Comparison of ENCODE assay signal across 22 cellular contexts in the genomic region with DNA sequence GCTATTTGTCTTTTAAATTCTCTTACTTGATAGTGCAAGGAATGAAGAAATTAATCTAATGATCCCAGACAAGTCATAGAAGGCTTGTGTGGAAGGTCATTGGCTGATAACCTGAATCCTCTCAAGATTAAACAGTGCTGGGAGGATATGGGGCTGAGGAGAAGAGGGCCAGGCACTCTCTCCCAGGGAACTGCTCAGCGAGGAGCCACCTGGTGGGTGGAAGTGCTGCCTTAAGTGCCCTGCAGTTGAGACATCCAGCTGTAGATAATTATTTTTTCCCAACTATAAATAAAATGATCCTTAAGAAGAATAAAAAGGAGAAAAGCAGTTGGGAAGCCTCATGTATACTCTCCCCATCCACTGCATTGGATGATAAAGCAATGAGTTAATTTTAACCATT. TPM values are rescaled to one million over a fixed set of nuclear protein-coding genes. Genes with fewer than 3 reads are reported as not detected.
DNase-seq lines count a peak whose midpoint lies in the region; ATAC-seq and TF ChIP-seq lines count a peak whose summit lies in the region.
"Had no signal": no experiment of that assay in that cellular context is flagged by ENCODE, and none has a peak within 500 bp of the region (broad histone marks: within the 10 kb centered on the region; RNA-seq: fewer than 3 reads in every experiment).

No MANE protein-coding gene starts in this region.

- DNase-seq in EH (ENCODE audit: low read depth), result peak; percentile 21
- DNase-seq in choroid plexus epithelial cell (ENCODE audit: low read depth), result peak; percentile 26
- DNase-seq in myocyte (ENCODE audit: low read depth), result peak; percentile 3
- DNase-seq in tibial nerve (ENCODE audit: low spot score in 2 of 2), result no peak
- DNase-seq in HuH-7.5 (ENCODE audit: low spot score), result no peak
- DNase-seq: activated CD8-positive, alpha-beta memory T cell treated with anti-CD3 and anti-CD28 coated beads for 24 hours; activated naive CD4-positive, alpha-beta T cell; activated T-cell treated with anti-CD3 and anti-CD28 coated beads, Interleukin-2, amount 50 U/mL, for 4 hours; caudate nucleus; dorsolateral prefrontal cortex; H7; NCI-H1694; NCI-H82; PC-9; small intestine; stimulated activated CD4-positive, alpha-beta T cell treated with anti-CD3 and anti-CD28 coated beads, Interleukin-2, amount 100 ng/mL, for 24 hours; T-cell had no signal

- no peak for ATAC-seq in HG02852 (IDR thresholded peaks at IDR 0.05; ENCODE audit: unreplicated experiment)
- ATAC-seq: activated T-cell treated with anti-CD3 and anti-CD28 coated beads, Interleukin-2, amount 50 U/mL, for 4 hours; K562; stimulated activated effector memory CD8-positive, alpha-beta T cell treated with anti-CD3 and anti-CD28 coated beads, Interleukin-12 subunit alpha, Interleukin-12 subunit beta, amount 100 ng/mL, for 72 hours; T-cell had no signal

- no peaks in the 10 kb centered on the region for H4K20me1 ChIP-seq in Loucy (ENCODE audit: insufficient read depth, low read length, poor library complexity, severe bottlenecking)

- H3K9ac ChIP-seq in Loucy (ENCODE audit: low read depth, low read length, poor library complexity, severe bottlenecking), result no peak overlapping the region

- H3K4me1 ChIP-seq in Loucy (ENCODE audit: insufficient read depth, low read length, poor library complexity, severe bottlenecking), result peaks cover 14% of the 10 kb centered on the region
- no peaks in the 10 kb centered on the region for H3K4me1 ChIP-seq in tibial nerve
- H3K4me1 ChIP-seq: vagina had no signal

- H3K9me3 ChIP-seq in Loucy (ENCODE audit: insufficient read depth, low read depth, low read length) (no peaks in the 10 kb centered on the region), tibial nerve (no peaks in the 10 kb centered on the region)
- H3K9me3 ChIP-seq: vagina had no signal

- H3K4me3 ChIP-seq in Loucy (ENCODE audit: low read length, poor library complexity, severe bottlenecking) (no peak overlapping the region), choroid plexus epithelial cell (ENCODE audit: low read depth, low read length) (no peak overlapping the region), tibial nerve (no peak overlapping the region)
- H3K4me3 ChIP-seq: dorsolateral prefrontal cortex, K562, PC-9, vagina had no signal

- 77 to 94% methylated on average over 1 of the region's 1 CpG for WGBS in tibial nerve, 2 donors

- H3F3A ChIP-seq in Loucy (ENCODE audit: low read depth), result no peaks in the 10 kb centered on the region

- H3K27ac ChIP-seq in tibial nerve, result no peak overlapping the region
- H3K27ac ChIP-seq: dorsolateral prefrontal cortex, PC-9, vagina had no signal

- TF ChIP-seq POLR2A in tibial nerve (IDR thresholded peaks at IDR 0.05), result no peak

- H3K36me3 ChIP-seq in Loucy (ENCODE audit: insufficient read depth, low read length), result no peaks in the 10 kb centered on the region
- H3K36me3 ChIP-seq in tibial nerve, result no peaks in the 10 kb centered on the region
- H3K36me3 ChIP-seq: vagina had no signal

- no peaks in the 10 kb centered on the region for H3K27me3 ChIP-seq in Loucy (ENCODE audit: insufficient read depth, low read length, poor library complexity, severe bottlenecking)
- no peaks in the 10 kb centered on the region for H3K27me3 ChIP-seq in tibial nerve
- H3K27me3 ChIP-seq: dorsolateral prefrontal cortex, vagina had no signal

- no peaks in the 10 kb centered on the region for H3K9me2 ChIP-seq in Loucy (replicated peaks; ENCODE audit: low read depth, low read length)

- peak overlapping the region; percentile 7 for H3K4me2 ChIP-seq in Loucy (ENCODE audit: low read depth, low read length, poor library complexity, severe bottlenecking)
- H3K4me2 ChIP-seq: PC-9 had no signal

- TF ChIP-seq CTCF in Loucy (conservative IDR thresholded peaks at IDR 0.05; ENCODE audit: low read length), result no peak; the same call in 1 of the 2 replicates
- peak; percentile 53 for TF ChIP-seq CTCF in choroid plexus epithelial cell (conservative IDR thresholded peaks at IDR 0.05; ENCODE audit: low read depth, low read length)
- no peak for TF ChIP-seq CTCF in tibial nerve (IDR thresholded peaks at IDR 0.05)

- TF ChIP-seq EP300 in tibial nerve (IDR thresholded peaks at IDR 0.05), result no peak

- no peaks in the 10 kb centered on the region for H3K79me2 ChIP-seq in Loucy (ENCODE audit: insufficient read depth, low read length)

- 0 out of 2 replicates have a peak overlapping the region, but pooled peaks have one; percentile 4 for H2AFZ ChIP-seq in Loucy (ENCODE audit: low read length)
- H2AFZ ChIP-seq: PC-9 had no signal

RNA-seq across cellular contexts. Expression of gene BTBD3, which starts 47.9 kb away (rescaled TPM):
- 18.6 and 30.5 TPM in 2 replicates for total RNA-seq in myocyte
- polyA plus RNA-seq in myocyte (2012), result 5.8 TPM
- 10 to 100 TPM; 29.8 to 48.1 (median 38.7) TPM for total RNA-seq in tibial nerve

Comparison
In these comparisons a context has a peak if more than half of its experiments do, and no peak if none do; other contexts are left out.
1. DNase-seq: peak in EH (single experiment), choroid plexus epithelial cell (single experiment) and myocyte (single experiment); none in tibial nerve (0 of 2) and HuH-7.5 (single experiment).